In genomic region chr3:186510374-186511079, GRCh38 we compare ENCODE assay signal across 13 cellular contexts. TPM values are rescaled to one million over a fixed set of nuclear protein-coding genes. Genes with fewer than 3 reads are reported as not detected.
DNase-seq lines count a peak whose midpoint lies in the region; ATAC-seq and TF ChIP-seq lines count a peak whose summit lies in the region.
"Had no signal": no experiment of that assay in that cellular context is flagged by ENCODE, and none has a peak within 500 bp of the region (broad histone marks: within the 10 kb centered on the region; RNA-seq: fewer than 3 reads in every experiment).

No MANE protein-coding gene starts in this region.

- H3K27me3 Mint-ChIP-seq in stimulated activated naive CD8-positive, alpha-beta T cell treated with anti-CD3 and anti-CD28 coated beads, Interleukin-15, amount 100 ng/mL, for 72 hours = no peaks in the 10 kb centered on the region
- H3K27me3 Mint-ChIP-seq in WTC11 (ENCODE audit: low read depth) = peaks cover 2% of the 10 kb centered on the region; the same call in 1 of the 2 replicates

- POLR2A ChIA-PET in WTC11 (lab: Charles Lee) = no interaction called here

- peak; percentile 24 for ATAC-seq in stimulated activated naive CD8-positive, alpha-beta T cell treated with anti-CD3 and anti-CD28 coated beads, Interleukin-15, Interleukin-2, amounts not matched to agents 100 U/mL and 50 U/mL, for 24 hours
- ATAC-seq in stimulated activated naive CD8-positive, alpha-beta T cell treated with anti-CD3 and anti-CD28 coated beads, Interleukin-15, amount 100 ng/mL, for 72 hours = no peak
- ATAC-seq in HG02678 (IDR thresholded peaks at IDR 0.05; ENCODE audit: unreplicated experiment) (peak; percentile 27), WTC11 (peak; percentile 21), GM18873 (IDR thresholded peaks at IDR 0.05; ENCODE audit: low FRiP score, unreplicated experiment) (no peak), GM19351 (IDR thresholded peaks at IDR 0.05; ENCODE audit: unreplicated experiment) (no peak)

- CTCF ChIA-PET in WTC11 (lab: Charles Lee) = interaction anchor here (0.6 kb wide), 1 partner anchor 31 kb away, joined by 3 read pairs; no protein-coding TSS in a partner anchor

- peak; percentile 32 for DNase-seq in stimulated activated naive CD8-positive, alpha-beta T cell treated with anti-CD3 and anti-CD28 coated beads, Interleukin-15, Interleukin-2, amounts not matched to agents 100 U/mL and 50 U/mL, for 24 hours
- DNase-seq in stimulated activated naive CD8-positive, alpha-beta T cell treated with anti-CD3 and anti-CD28 coated beads, Interleukin-15, amount 100 ng/mL, for 72 hours = no peak
- DNase-seq in WTC11 (ENCODE audit: low spot score) = no peak
- no peak for DNase-seq in T-helper 9 cell
- no peak for DNase-seq in NCI-H2171 (lab: John Stamatoyannopoulos, UW)
- DNase-seq: C1 segment of cervical spinal cord, erythroblast, HCEC 1CT, RPMI8226 had no signal

- no peaks in the 10 kb centered on the region for H3K36me3 Mint-ChIP-seq in WTC11

- H3K9me3 Mint-ChIP-seq in stimulated activated naive CD8-positive, alpha-beta T cell treated with anti-CD3 and anti-CD28 coated beads, Interleukin-15, amount 100 ng/mL, for 72 hours = no peaks in the 10 kb centered on the region
- no peaks in the 10 kb centered on the region for H3K9me3 Mint-ChIP-seq in WTC11
- H3K9me3 Mint-ChIP-seq: nephron had no signal

- peak overlapping the region in 1 of 2 donors; percentile 2 for H3K4me3 Mint-ChIP-seq in stimulated activated naive CD8-positive, alpha-beta T cell treated with anti-CD3 and anti-CD28 coated beads, Interleukin-15, amount 100 ng/mL, for 72 hours
- no peak overlapping the region for H3K4me3 Mint-ChIP-seq in WTC11
- H3K4me3 Mint-ChIP-seq: nephron had no signal

- no peak for TF ChIP-seq CTCF in WTC11 (IDR thresholded peaks at IDR 0.05)

- peaks cover 56% of the 10 kb centered on the region for H3K4me1 Mint-ChIP-seq in stimulated activated naive CD8-positive, alpha-beta T cell treated with anti-CD3 and anti-CD28 coated beads, Interleukin-15, amount 100 ng/mL, for 72 hours
- peaks cover 5% of the 10 kb centered on the region; the same call in 1 of the 2 replicates for H3K4me1 Mint-ChIP-seq in WTC11
- H3K4me1 Mint-ChIP-seq: nephron had no signal

- H3K27ac Mint-ChIP-seq in stimulated activated naive CD8-positive, alpha-beta T cell treated with anti-CD3 and anti-CD28 coated beads, Interleukin-15, amount 100 ng/mL, for 72 hours = no peak overlapping the region
- no peak overlapping the region for H3K27ac Mint-ChIP-seq in WTC11
- H3K27ac Mint-ChIP-seq: nephron had no signal

TF ChIP-seq in WTC11, 78 proteins besides CTCF, POLR2A, EP300 and RAD21:
- no peak for TF ChIP-seq ZBTB21 (CRISPR knock-in tag; IDR thresholded peaks at IDR 0.05; ENCODE audit: borderline replicate concordance)
- no peak for TF ChIP-seq ZNF232 (CRISPR knock-in tag; IDR thresholded peaks at IDR 0.05)

RNA-seq across cellular contexts. Expression of gene CRYGS, which starts 33.7 kb away (rescaled TPM):
- 1.7 to 2.9 TPM (median 1.9 TPM) in 3 replicates for total RNA-seq in WTC11 (2021)

RNA-seq across cellular contexts. Expression of gene TBCCD1, which starts 56.6 kb away (rescaled TPM):
- total RNA-seq in WTC11 (2021) = 10.6 to 11.5 TPM (median 11.3 TPM) in 3 replicates

RNA-seq across cellular contexts. Expression of gene DNAJB11, which starts 60.0 kb away (rescaled TPM):
- 44.2 to 56.3 TPM (median 47.8 TPM) in 3 replicates for total RNA-seq in WTC11 (2021)

Comparison
In these comparisons a context has a peak if more than half of its experiments do, and no peak if none do; other contexts are left out.
1. ATAC-seq: peak in stimulated activated naive CD8-positive, alpha-beta T cell treated with anti-CD3 and anti-CD28 coated beads, Interleukin-15, Interleukin-2, amounts not matched to agents 100 U/mL and 50 U/mL, for 24 hours (single experiment), HG02678 (single experiment) and WTC11 (single experiment); none in stimulated activated naive CD8-positive, alpha-beta T cell treated with anti-CD3 and anti-CD28 coated beads, Interleukin-15, amount 100 ng/mL, for 72 hours (single experiment), GM18873 (single experiment) and GM19351 (single experiment).